ENCODE assay signal across 1 cellular context in the genomic region with DNA sequence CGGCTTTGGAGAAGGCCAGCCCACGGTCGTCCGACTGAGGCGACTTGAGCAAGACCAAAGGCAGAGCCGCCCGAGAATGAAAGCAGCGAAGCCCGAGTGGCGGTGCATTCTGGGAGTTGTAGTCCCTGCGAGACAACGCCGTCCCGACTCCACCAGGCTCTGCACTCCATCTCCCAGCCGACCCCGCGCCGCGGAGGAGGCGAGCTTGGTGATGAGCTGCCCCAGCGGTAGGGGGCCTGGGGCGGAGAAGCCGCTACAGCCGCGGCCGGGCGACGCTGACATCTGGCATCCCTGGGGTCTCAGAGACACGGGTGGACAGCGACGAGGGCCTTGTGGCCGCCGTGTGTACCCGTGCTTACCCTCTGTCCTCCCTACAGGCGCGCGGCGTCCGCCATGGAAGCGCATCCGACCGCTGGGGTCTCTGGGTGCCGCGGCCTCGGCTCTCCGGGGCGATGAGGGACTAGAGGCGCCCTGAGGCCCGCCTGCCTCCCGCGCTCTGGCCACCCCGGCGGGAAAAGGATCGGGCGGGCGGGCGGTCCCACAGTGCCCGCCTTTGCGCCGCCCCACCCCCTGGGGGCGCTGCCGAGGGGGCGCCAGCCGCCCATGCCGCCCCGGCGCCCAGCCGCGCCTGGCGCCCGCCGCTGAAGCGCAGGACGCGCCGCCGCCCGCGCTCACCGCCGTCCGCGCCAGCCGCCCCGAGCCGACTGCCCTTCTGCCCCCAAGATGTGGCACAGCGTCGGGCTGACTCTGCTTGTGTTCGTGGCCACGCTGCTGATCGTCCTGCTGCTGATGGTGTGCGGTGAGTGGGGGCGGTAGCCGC.
TF ChIP-seq lines count a peak whose summit lies in the region.

SMIM13 (plus strand) TSS at position 244 of the 820 bp plus-strand sequence; CDS start at position 724, 480 bp downstream.

TF ChIP-seq in K562, 482 proteins besides CTCF, POLR2A, EP300 and RAD21 (continued from another document and continues in another):
- TF ChIP-seq E2F5 (CRISPR knock-in tag; IDR thresholded peaks at IDR 0.05) (0 out of 2 replicates have a peak, but pooled peaks have one; percentile 15), ZNF764 (CRISPR knock-in tag; IDR thresholded peaks at IDR 0.05; ENCODE audit: low read depth) (no peak), ZNF589 (CRISPR knock-in tag; IDR thresholded peaks at IDR 0.05; ENCODE audit: low read depth) (0 out of 2 replicates have a peak, but pooled peaks have one; percentile 42), MYBL2 (IDR thresholded peaks at IDR 0.05; ENCODE audit: low read depth) (no peak), MYBL2 (CRISPR knock-in tag; IDR thresholded peaks at IDR 0.05; ENCODE audit: borderline replicate concordance) (no peak), HMG20B (CRISPR knock-in tag; IDR thresholded peaks at IDR 0.05) (no peak), NR2C2 (CRISPR knock-in tag; IDR thresholded peaks at IDR 0.05) (no peak; the same call in 1 of the 2 replicates), NR2C2 (tag; IDR thresholded peaks at IDR 0.05) (peak; percentile 85), KLF13 (tag; IDR thresholded peaks at IDR 0.05; ENCODE audit: borderline replicate concordance, low read depth) (0 out of 2 replicates have a peak, but pooled peaks have one; percentile 7), ZNF512 (tag; IDR thresholded peaks at IDR 0.05) (no peak), PHF21A (IDR thresholded peaks at IDR 0.05; ENCODE audit: borderline replicate concordance, low read depth) (peak; percentile 23; the same call in 1 of the 2 replicates), SUPT5H (IDR thresholded peaks at IDR 0.05) (peak; percentile 88), JUN (IDR thresholded peaks at IDR 0.05; ENCODE audit: borderline replicate concordance, low read depth, low read length) (0 out of 2 replicates have a peak, but pooled peaks have one; percentile 16), JUN (CRISPR knock-in tag; IDR thresholded peaks at IDR 0.05; ENCODE audit: borderline replicate concordance) (0 out of 2 replicates have a peak, but pooled peaks have one; percentile 15), CCAR2 (IDR thresholded peaks at IDR 0.05; ENCODE audit: low read depth, low read length) (no peak), PCBP2 (IDR thresholded peaks at IDR 0.05; ENCODE audit: low read depth, low read length, poor library complexity, severe bottlenecking) (no peak), ZNF143 (CRISPR knock-in tag; IDR thresholded peaks at IDR 0.05) (peak; percentile 100), HNRNPLL (IDR thresholded peaks at IDR 0.05; ENCODE audit: low read depth, low read length, poor library complexity, severe bottlenecking) (peak; percentile 42), ELF2 (CRISPR knock-in tag; IDR thresholded peaks at IDR 0.05) (peak; percentile 39; the same call in 1 of the 2 replicates), EZH2 (IDR thresholded peaks at IDR 0.05; ENCODE audit: borderline replicate concordance, low read depth, low read length) (no peak), SAP30 (IDR thresholded peaks at IDR 0.05; ENCODE audit: borderline replicate concordance, insufficient read depth, low read depth, low read length, poor library complexity, severe bottlenecking) (peak; percentile 6), ZNF347 (CRISPR knock-in tag; IDR thresholded peaks at IDR 0.05; ENCODE audit: low read depth) (no peak), FOXO4 (CRISPR knock-in tag; IDR thresholded peaks at IDR 0.05) (no peak), ZNF184 (CRISPR knock-in tag; IDR thresholded peaks at IDR 0.05) (no peak), ZBTB8A (IDR thresholded peaks at IDR 0.05; ENCODE audit: partially characterized antibody) (no peak), BCOR (IDR thresholded peaks at IDR 0.05) (no peak), ZNF134 (CRISPR knock-in tag; conservative IDR thresholded peaks at IDR 0.05) (no peak), HES1 (IDR thresholded peaks at IDR 0.05; ENCODE audit: low read depth) (no peak), ZNF695 (CRISPR knock-in tag; IDR thresholded peaks at IDR 0.05) (no peak), MTA3 (IDR thresholded peaks at IDR 0.05; ENCODE audit: borderline replicate concordance) (peak; percentile 89; the same call in 1 of the 2 replicates), SMAD3 (CRISPR knock-in tag; conservative IDR thresholded peaks at IDR 0.05) (no peak), STAT5B (CRISPR knock-in tag; IDR thresholded peaks at IDR 0.05) (no peak), NR3C1 (CRISPR knock-in tag; IDR thresholded peaks at IDR 0.05) (no peak), KDM5B (IDR thresholded peaks at IDR 0.05; ENCODE audit: insufficient replicate concordance, low read depth, low read length) (peak; percentile 83), DACH1 (IDR thresholded peaks at IDR 0.05; ENCODE audit: partially characterized antibody) (no peak), ZFPM2 (CRISPR knock-in tag; IDR thresholded peaks at IDR 0.05) (no peak), HNRNPL (IDR thresholded peaks at IDR 0.05; ENCODE audit: low read depth, low read length) (peak; percentile 91)
- TF ChIP-seq, protein P1, sequence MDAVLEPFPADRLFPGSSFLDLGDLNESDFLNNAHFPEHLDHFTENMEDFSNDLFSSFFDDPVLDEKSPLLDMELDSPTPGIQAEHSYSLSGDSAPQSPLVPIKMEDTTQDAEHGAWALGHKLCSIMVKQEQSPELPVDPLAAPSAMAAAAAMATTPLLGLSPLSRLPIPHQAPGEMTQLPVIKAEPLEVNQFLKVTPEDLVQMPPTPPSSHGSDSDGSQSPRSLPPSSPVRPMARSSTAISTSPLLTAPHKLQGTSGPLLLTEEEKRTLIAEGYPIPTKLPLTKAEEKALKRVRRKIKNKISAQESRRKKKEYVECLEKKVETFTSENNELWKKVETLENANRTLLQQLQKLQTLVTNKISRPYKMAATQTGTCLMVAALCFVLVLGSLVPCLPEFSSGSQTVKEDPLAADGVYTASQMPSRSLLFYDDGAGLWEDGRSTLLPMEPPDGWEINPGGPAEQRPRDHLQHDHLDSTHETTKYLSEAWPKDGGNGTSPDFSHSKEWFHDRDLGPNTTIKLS (IDR thresholded peaks at IDR 0.05; ENCODE audit: borderline replicate concordance, low read depth) = peak; percentile 90
- TF ChIP-seq, protein P2, sequence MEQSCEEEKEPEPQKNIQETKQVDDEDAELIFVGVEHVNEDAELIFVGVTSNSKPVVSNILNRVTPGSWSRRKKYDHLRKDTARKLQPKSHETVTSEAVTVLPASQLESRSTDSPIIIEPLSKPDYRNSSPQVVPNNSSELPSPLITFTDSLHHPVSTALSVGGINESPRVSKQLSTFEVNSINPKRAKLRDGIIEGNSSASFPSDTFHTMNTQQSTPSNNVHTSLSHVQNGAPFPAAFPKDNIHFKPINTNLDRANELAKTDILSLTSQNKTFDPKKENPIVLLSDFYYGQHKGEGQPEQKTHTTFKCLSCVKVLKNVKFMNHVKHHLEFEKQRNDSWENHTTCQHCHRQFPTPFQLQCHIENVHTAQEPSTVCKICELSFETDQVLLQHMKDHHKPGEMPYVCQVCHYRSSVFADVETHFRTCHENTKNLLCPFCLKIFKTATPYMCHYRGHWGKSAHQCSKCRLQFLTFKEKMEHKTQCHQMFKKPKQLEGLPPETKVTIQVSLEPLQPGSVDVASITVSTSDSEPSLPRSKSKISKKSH (CRISPR knock-in tag; IDR thresholded peaks at IDR 0.05) = no peak
- TF ChIP-seq, protein P3, sequence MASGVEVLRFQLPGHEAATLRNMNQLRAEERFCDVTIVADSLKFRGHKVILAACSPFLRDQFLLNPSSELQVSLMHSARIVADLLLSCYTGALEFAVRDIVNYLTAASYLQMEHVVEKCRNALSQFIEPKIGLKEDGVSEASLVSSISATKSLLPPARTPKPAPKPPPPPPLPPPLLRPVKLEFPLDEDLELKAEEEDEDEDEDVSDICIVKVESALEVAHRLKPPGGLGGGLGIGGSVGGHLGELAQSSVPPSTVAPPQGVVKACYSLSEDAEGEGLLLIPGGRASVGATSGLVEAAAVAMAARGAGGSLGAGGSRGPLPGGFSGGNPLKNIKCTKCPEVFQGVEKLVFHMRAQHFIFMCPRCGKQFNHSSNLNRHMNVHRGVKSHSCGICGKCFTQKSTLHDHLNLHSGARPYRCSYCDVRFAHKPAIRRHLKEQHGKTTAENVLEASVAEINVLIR (CRISPR knock-in tag; IDR thresholded peaks at IDR 0.05) = peak; percentile 56
- TF ChIP-seq, protein P4, sequence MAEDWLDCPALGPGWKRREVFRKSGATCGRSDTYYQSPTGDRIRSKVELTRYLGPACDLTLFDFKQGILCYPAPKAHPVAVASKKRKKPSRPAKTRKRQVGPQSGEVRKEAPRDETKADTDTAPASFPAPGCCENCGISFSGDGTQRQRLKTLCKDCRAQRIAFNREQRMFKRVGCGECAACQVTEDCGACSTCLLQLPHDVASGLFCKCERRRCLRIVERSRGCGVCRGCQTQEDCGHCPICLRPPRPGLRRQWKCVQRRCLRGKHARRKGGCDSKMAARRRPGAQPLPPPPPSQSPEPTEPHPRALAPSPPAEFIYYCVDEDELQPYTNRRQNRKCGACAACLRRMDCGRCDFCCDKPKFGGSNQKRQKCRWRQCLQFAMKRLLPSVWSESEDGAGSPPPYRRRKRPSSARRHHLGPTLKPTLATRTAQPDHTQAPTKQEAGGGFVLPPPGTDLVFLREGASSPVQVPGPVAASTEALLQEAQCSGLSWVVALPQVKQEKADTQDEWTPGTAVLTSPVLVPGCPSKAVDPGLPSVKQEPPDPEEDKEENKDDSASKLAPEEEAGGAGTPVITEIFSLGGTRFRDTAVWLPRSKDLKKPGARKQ (CRISPR knock-in tag; IDR thresholded peaks at IDR 0.05) = no peak
- TF ChIP-seq, protein P5, sequence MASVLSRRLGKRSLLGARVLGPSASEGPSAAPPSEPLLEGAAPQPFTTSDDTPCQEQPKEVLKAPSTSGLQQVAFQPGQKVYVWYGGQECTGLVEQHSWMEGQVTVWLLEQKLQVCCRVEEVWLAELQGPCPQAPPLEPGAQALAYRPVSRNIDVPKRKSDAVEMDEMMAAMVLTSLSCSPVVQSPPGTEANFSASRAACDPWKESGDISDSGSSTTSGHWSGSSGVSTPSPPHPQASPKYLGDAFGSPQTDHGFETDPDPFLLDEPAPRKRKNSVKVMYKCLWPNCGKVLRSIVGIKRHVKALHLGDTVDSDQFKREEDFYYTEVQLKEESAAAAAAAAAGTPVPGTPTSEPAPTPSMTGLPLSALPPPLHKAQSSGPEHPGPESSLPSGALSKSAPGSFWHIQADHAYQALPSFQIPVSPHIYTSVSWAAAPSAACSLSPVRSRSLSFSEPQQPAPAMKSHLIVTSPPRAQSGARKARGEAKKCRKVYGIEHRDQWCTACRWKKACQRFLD (CRISPR knock-in tag; IDR thresholded peaks at IDR 0.05) = no peak; the same call in 1 of the 2 replicates
- TF ChIP-seq, protein P6, sequence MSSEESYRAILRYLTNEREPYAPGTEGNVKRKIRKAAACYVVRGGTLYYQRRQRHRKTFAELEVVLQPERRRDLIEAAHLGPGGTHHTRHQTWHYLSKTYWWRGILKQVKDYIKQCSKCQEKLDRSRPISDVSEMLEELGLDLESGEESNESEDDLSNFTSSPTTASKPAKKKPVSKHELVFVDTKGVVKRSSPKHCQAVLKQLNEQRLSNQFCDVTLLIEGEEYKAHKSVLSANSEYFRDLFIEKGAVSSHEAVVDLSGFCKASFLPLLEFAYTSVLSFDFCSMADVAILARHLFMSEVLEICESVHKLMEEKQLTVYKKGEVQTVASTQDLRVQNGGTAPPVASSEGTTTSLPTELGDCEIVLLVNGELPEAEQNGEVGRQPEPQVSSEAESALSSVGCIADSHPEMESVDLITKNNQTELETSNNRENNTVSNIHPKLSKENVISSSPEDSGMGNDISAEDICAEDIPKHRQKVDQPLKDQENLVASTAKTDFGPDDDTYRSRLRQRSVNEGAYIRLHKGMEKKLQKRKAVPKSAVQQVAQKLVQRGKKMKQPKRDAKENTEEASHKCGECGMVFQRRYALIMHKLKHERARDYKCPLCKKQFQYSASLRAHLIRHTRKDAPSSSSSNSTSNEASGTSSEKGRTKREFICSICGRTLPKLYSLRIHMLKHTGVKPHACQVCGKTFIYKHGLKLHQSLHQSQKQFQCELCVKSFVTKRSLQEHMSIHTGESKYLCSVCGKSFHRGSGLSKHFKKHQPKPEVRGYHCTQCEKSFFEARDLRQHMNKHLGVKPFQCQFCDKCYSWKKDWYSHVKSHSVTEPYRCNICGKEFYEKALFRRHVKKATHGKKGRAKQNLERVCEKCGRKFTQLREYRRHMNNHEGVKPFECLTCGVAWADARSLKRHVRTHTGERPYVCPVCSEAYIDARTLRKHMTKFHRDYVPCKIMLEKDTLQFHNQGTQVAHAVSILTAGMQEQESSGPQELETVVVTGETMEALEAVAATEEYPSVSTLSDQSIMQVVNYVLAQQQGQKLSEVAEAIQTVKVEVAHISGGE (CRISPR knock-in tag; IDR thresholded peaks at IDR 0.05) = peak in 1 of 3 experiments; percentile 78; a peak in 2 of 6 replicates
